In the genomic region with DNA sequence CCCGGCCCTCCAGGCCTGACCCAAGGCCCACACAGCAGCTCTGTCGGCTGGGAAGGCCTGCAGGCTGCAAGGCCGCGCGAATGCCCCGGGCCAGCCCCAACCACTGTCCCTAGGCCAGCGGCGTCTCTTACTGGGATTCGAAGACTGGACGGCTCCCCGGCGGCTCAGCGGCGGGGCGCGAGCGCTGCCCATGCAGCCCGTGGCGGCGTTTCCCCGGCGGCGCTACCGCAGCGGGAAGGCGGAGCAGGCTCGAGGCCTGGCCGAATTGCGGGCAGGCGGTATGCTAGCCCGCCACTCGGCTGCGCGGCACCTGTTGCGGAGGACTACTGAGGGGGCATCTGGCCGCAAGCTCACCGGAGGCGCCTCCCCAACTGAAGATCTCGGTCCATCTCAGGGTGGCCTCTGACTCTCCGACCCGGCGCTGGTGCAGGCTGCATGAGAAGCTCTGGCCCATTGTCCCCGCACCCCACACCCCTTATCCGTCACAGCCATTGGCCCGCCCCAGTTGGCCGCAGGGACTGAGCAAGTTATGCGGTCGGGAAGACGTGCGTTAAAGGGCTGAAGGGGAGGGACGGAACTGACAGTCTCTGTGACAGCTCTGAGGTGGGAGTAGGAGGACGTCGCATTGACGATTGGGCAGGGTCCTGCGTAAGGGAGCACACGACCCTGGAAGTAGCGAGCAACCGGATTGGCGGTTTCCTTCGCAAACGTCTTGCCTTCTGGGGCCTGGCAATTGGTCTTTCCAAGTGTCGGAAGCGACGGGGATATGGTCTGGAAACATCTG, we compare ENCODE assay signal across 9 cellular contexts.
A peak's percentile ranks its signal among the peaks of the same experiment; 100 is the strongest.
DNase-seq lines count a peak whose midpoint lies in the region; ATAC-seq and FAIRE-seq lines count a peak whose summit lies in the region.
"Had no signal": no experiment of that assay in that cellular context is flagged by ENCODE, and none has a peak within 500 bp of the region (broad histone marks: within the 10 kb centered on the region; RNA-seq: fewer than 3 reads in every experiment).

No MANE protein-coding gene starts in this region.

- ATAC-seq in GM21447 (IDR thresholded peaks at IDR 0.05; ENCODE audit: unreplicated experiment) = no peak

- peak; percentile 28 for DNase-seq in DMS79 treated with DMSO at 0.1 percent for 48 hours (lab: John Stamatoyannopoulos, UW)
- DNase-seq in KBM-7 = peak; percentile 96
- DNase-seq in effector CD8-positive, alpha-beta T cell (lab: John Stamatoyannopoulos, UW) = peak; percentile 32
- DNase-seq in nucleus accumbens (lab: John Stamatoyannopoulos, UW) = peak in 31 of 56 donors; percentile 2 to 80 (median 45)
- no peak for DNase-seq in mucosa of gallbladder (ENCODE audit: low spot score)
- no peak for DNase-seq in NAMALWA (ENCODE audit: low spot score)
- DNase-seq in HTR-8/SVneo (ENCODE audit: insufficient read length, low spot score) = no peak
- DNase-seq: NCI-H510A had no signal

- in situ Hi-C loops in KBM-7 (cut with MboI; ENCODE audit: low pct_unique_long_range_greater_than_20kb, low sequenced_read_pairs) = no loop called here

- FAIRE-seq in HTR-8/SVneo (lab: Jason Lieb, UNC) = no peak

Comparison
In these comparisons a context has a peak if more than half of its experiments do, and no peak if none do; other contexts are left out.
1. DNase-seq: peak in DMS79 treated with DMSO at 0.1 percent for 48 hours (single experiment), KBM-7 (single experiment), effector CD8-positive, alpha-beta T cell (single experiment) and nucleus accumbens (31 of 56); none in mucosa of gallbladder (single experiment), NAMALWA (single experiment) and HTR-8/SVneo (single experiment).